ENCODE assay signal across 1 cellular context in genomic region chr12:89975578-89975977, GRCh38.
TF ChIP-seq lines count a peak whose summit lies in the region.

No MANE protein-coding gene starts in this region.

TF ChIP-seq in HepG2, 621 proteins besides CTCF, POLR2A, EP300 and RAD21 (continued from another document):
- TF ChIP-seq STAT6 (CRISPR knock-in tag; IDR thresholded peaks at IDR 0.05; ENCODE audit: borderline replicate concordance) (no peak), HBP1 (CRISPR knock-in tag; IDR thresholded peaks at IDR 0.05; ENCODE audit: low read depth) (no peak), MAFK (conservative IDR thresholded peaks at IDR 0.05 in 1 of 2, IDR thresholded peaks at IDR 0.05 in 1 of 2; ENCODE audit: low read length in 2 of 2) (peak; percentile 99 to 100)
